8 cellular contexts compared by ENCODE assay signal in genomic region chr17:42414782-42415409, GRCh38. TPM values are rescaled to one million over a fixed set of nuclear protein-coding genes. Genes with fewer than 3 reads are reported as not detected.
DNase-seq lines count a peak whose midpoint lies in the region; ATAC-seq lines count a peak whose summit lies in the region.

No MANE protein-coding gene starts in this region.

- H3K9me3 Mint-ChIP-seq in activated CD4-positive, alpha-beta memory T cell treated with anti-CD3 and anti-CD28 coated beads, Interleukin-2, amount 10 ng/mL, durations not matched to agents 7 days and 5 days, result no peaks in the 10 kb centered on the region

- CTCF ChIA-PET in activated CD4-positive, alpha-beta memory T cell treated with anti-CD3 and anti-CD28 coated beads, Interleukin-2, amount 10 ng/mL, durations not matched to agents 7 days and 5 days (lab: Charles Lee), result interaction anchor here (0.8 to 3.7 kb wide), 6 partner anchors 9 to 104 kb away, joined by 3 to 17 read pairs (median 3); partner anchors contain the start of gene STAT3

- peak overlapping the region; percentile 53 for H3K4me3 Mint-ChIP-seq in activated CD4-positive, alpha-beta memory T cell treated with anti-CD3 and anti-CD28 coated beads, Interleukin-2, amount 10 ng/mL, durations not matched to agents 7 days and 5 days

- peak; percentile 57 for DNase-seq in activated CD4-positive, alpha-beta memory T cell treated with anti-CD3 and anti-CD28 coated beads, Interleukin-2, amount 10 ng/mL, durations not matched to agents 7 days and 5 days
- DNase-seq in germinal center (ENCODE audit: low spot score), result peak; percentile 53
- DNase-seq in stimulated activated naive CD4-positive, alpha-beta T cell (lab: John Stamatoyannopoulos, UW), result peak in 5 of 6 experiments; percentile 13 to 70 (median 39)
- DNase-seq in DMS79 (lab: John Stamatoyannopoulos, UW), result no peak

- peak; percentile 49 for ATAC-seq in HG02759 (IDR thresholded peaks at IDR 0.05; ENCODE audit: unreplicated experiment)
- no peak for ATAC-seq in GM21576 (IDR thresholded peaks at IDR 0.05; ENCODE audit: unreplicated experiment)
- ATAC-seq in HG02973 (IDR thresholded peaks at IDR 0.05; ENCODE audit: unreplicated experiment), result no peak
- no peak for ATAC-seq in HG03460 (IDR thresholded peaks at IDR 0.05; ENCODE audit: unreplicated experiment)

- no peak overlapping the region for H3K27ac Mint-ChIP-seq in activated CD4-positive, alpha-beta memory T cell treated with anti-CD3 and anti-CD28 coated beads, Interleukin-2, amount 10 ng/mL, durations not matched to agents 7 days and 5 days

- POLR2A ChIA-PET in activated CD4-positive, alpha-beta memory T cell treated with anti-CD3 and anti-CD28 coated beads, Interleukin-2, amount 10 ng/mL, durations not matched to agents 7 days and 5 days (lab: Charles Lee), result interaction anchor here (1.1 to 1.7 kb wide), 3 partner anchors 14 to 103 kb away, joined by 3 to 4 read pairs (median 4); partner anchors contain the start of gene STAT3

- peaks cover 11% of the 10 kb centered on the region for H3K4me1 Mint-ChIP-seq in activated CD4-positive, alpha-beta memory T cell treated with anti-CD3 and anti-CD28 coated beads, Interleukin-2, amount 10 ng/mL, durations not matched to agents 7 days and 5 days

- H3K27me3 Mint-ChIP-seq in activated CD4-positive, alpha-beta memory T cell treated with anti-CD3 and anti-CD28 coated beads, Interleukin-2, amount 10 ng/mL, durations not matched to agents 7 days and 5 days, result peaks cover 11% of the 10 kb centered on the region

- no peaks in the 10 kb centered on the region for H3K36me3 Mint-ChIP-seq in activated CD4-positive, alpha-beta memory T cell treated with anti-CD3 and anti-CD28 coated beads, Interleukin-2, amount 10 ng/mL, durations not matched to agents 7 days and 5 days (ENCODE audit: low read depth)

RNA-seq across cellular contexts. Expression of gene CAVIN1, which starts 8.2 kb away (rescaled TPM):
- 1 to 10 TPM; 1.0 to 1.1 TPM for total RNA-seq in activated CD4-positive, alpha-beta memory T cell treated with anti-CD3 and anti-CD28 coated beads, Interleukin-2, amount 10 ng/mL, durations not matched to agents 7 days and 5 days

RNA-seq across cellular contexts. Expression of gene STAT3, which starts 26.7 kb away (rescaled TPM):
- total RNA-seq in activated CD4-positive, alpha-beta memory T cell treated with anti-CD3 and anti-CD28 coated beads, Interleukin-2, amount 10 ng/mL, durations not matched to agents 7 days and 5 days, result 100 to 1,000 TPM; 130 to 135 TPM

RNA-seq across cellular contexts. Expression of gene ATP6V0A1, which starts 43.8 kb away (rescaled TPM):
- 1 to 10 TPM; 5.8 to 8.6 TPM for total RNA-seq in activated CD4-positive, alpha-beta memory T cell treated with anti-CD3 and anti-CD28 coated beads, Interleukin-2, amount 10 ng/mL, durations not matched to agents 7 days and 5 days
